In genomic region chr1:215647738-215648137, GRCh38 we compare ENCODE assay signal across 20 cellular contexts.
A peak's percentile ranks its signal among the peaks of the same experiment; 100 is the strongest.
DNase-seq lines count a peak whose midpoint lies in the region; ATAC-seq, FAIRE-seq and TF ChIP-seq lines count a peak whose summit lies in the region.
"Had no signal": no experiment of that assay in that cellular context is flagged by ENCODE, and none has a peak within 500 bp of the region (broad histone marks: within the 10 kb centered on the region; RNA-seq: fewer than 3 reads in every experiment).

No MANE protein-coding gene starts in this region.

- TF ChIP-seq POLR2A in right lobe of liver (IDR thresholded peaks at IDR 0.05) (no peak), GM12891 (IDR thresholded peaks at IDR 0.05; ENCODE audit: low read depth, low read length) (no peak)

- FAIRE-seq in islet of Langerhans (lab: Jason Lieb, UNC) (peak; percentile 85), GM12891 (lab: Jason Lieb, UNC) (no peak)
- FAIRE-seq: A204.1, D721Med, G401.6, GM12892, GM18507, H54 had no signal

- CTCF ChIA-PET in PC-9 (lab: Charles Lee) = no interaction called here

- H2AFZ ChIP-seq in H9 (ENCODE audit: low read length) (peak overlapping the region; percentile 90), PC-9 (0 out of 2 replicates have a peak overlapping the region, but pooled peaks have one; percentile 34)

- H2BK5ac ChIP-seq in H9 (ENCODE audit: insufficient read length, low read length) = no peak overlapping the region

- H3K23me2 ChIP-seq in H9 (ENCODE audit: insufficient read length, low read depth, low read length, poor library complexity, severe bottlenecking) = no peaks in the 10 kb centered on the region

- intact Hi-C loops in PC-9 (cut with micrococcal nuclease; ENCODE audit: unreplicated experiment) (no loop called here), right lobe of liver (cut with DNase I) (no loop called here)

- DNase-seq in H9 (no peak), PC-9 (no peak), right lobe of liver (no peak), NCI-H524 treated with DMSO at 0.1 percent for 48 hours (lab: John Stamatoyannopoulos, UW) (no peak), GM12891 (ENCODE audit: insufficient read length, low spot score) (no peak)
- DNase-seq: ACHN; BE2C; C1 segment of cervical spinal cord; Caco-2; CD4-positive, CD25-positive, alpha-beta regulatory T cell; CD8-positive, alpha-beta memory T cell had no signal

- H2AK5ac ChIP-seq in H9 (ENCODE audit: insufficient read length, low read length) = no peak overlapping the region

- H3K4me3 ChIP-seq in PC-9 = no peak overlapping the region
- no peak overlapping the region for H3K4me3 ChIP-seq in right lobe of liver

- H3K4me1 Mint-ChIP-seq in H9 = peaks cover 45 to 46% of the 10 kb centered on the region in 2 experiments
- H3K4me1 Mint-ChIP-seq: CD4-positive, CD25-positive, alpha-beta regulatory T cell; CD8-positive, alpha-beta memory T cell had no signal

- no peak overlapping the region for H2BK15ac ChIP-seq in H9 (ENCODE audit: low read depth, low read length)

- H4K5ac ChIP-seq in H9 (ENCODE audit: insufficient read length, low read depth, low read length) = no peak overlapping the region

- no peak overlapping the region for H3K18ac ChIP-seq in H9 (ENCODE audit: insufficient read length, low read depth, low read length)

- no peaks in the 10 kb centered on the region for H3K36me3 Mint-ChIP-seq in H9 (ENCODE audit: insufficient read depth in 1 of 3, low read depth in 3 of 3)
- H3K36me3 Mint-ChIP-seq: CD4-positive, CD25-positive, alpha-beta regulatory T cell; CD8-positive, alpha-beta memory T cell had no signal

- no CpG with 5 or more reads among the region's 3 CpGs for WGBS in H9 (ENCODE audit: extremely low coverage, insufficient read length, low lambda C conversion rate)
- WGBS in right lobe of liver (ENCODE audit: insufficient coverage, low coverage, low lambda C conversion rate, missing lambda C conversion rate) = 30% methylated on average over 3 of the region's 3 CpGs

- TF ChIP-seq CTCF in H9 (conservative IDR thresholded peaks at IDR 0.05) (no peak), PC-9 (conservative IDR thresholded peaks at IDR 0.05) (no peak), right lobe of liver (IDR thresholded peaks at IDR 0.05) (no peak)

- H3K27ac ChIP-seq in H9 (ENCODE audit: insufficient read length, low read depth, low read length) (no peak overlapping the region), PC-9 (no peak overlapping the region), right lobe of liver (peak overlapping the region in 2 of 3 donors; percentile 56 to 60)
- H3K27ac ChIP-seq: KMS-11 had no signal

- no peaks in the 10 kb centered on the region for H3K36me3 ChIP-seq in PC-9 (ENCODE audit: low read depth)
- no peaks in the 10 kb centered on the region for H3K36me3 ChIP-seq in right lobe of liver
- H3K36me3 ChIP-seq: BE2C had no signal

- no peak overlapping the region for H3T11ph ChIP-seq in H9 (ENCODE audit: low read length)

- BruUV-seq in PC-9 (replicated peaks; lab: Mats Ljungman, UMichigan) = no TSS peak

- H3K4me3 Mint-ChIP-seq in H9 = no peak overlapping the region
- H3K4me3 Mint-ChIP-seq: CD4-positive, CD25-positive, alpha-beta regulatory T cell; CD8-positive, alpha-beta memory T cell had no signal

- H4K8ac ChIP-seq in H9 (replicated peaks; ENCODE audit: insufficient read length, low read depth, low read length) = no peak overlapping the region

- no peak overlapping the region for H3K14ac ChIP-seq in H9 (ENCODE audit: insufficient read depth, low read length)

- POLR2A ChIA-PET in PC-9 (lab: Charles Lee; ENCODE audit: unreplicated experiment) = interaction anchor here (0.6 to 0.7 kb wide), 2 partner anchors 144 to 1974 kb away, joined by 3 to 4 read pairs; no protein-coding TSS in a partner anchor

- ATAC-seq in right lobe of liver (peak; percentile 39 to 62 (median 44)), HG03432 (IDR thresholded peaks at IDR 0.05; ENCODE audit: unreplicated experiment) (no peak)

- H3K9me3 Mint-ChIP-seq in H9 = no peaks in the 10 kb centered on the region

- no peak overlapping the region for H3K4me2 ChIP-seq in H9 (ENCODE audit: insufficient read depth, insufficient read length, low read length)
- no peak overlapping the region for H3K4me2 ChIP-seq in PC-9
- H3K4me2 ChIP-seq: KMS-11 had no signal

- H3K4me1 ChIP-seq in H9 (ENCODE audit: insufficient read depth, low read length) (peaks cover 13% of the 10 kb centered on the region), PC-9 (replicated peaks; ENCODE audit: insufficient read depth) (no peaks in the 10 kb centered on the region), right lobe of liver (peaks cover 0 to 55% (median 17%) of the 10 kb centered on the region in 4 donors)
- H3K4me1 ChIP-seq: BE2C, Caco-2 had no signal

- no peak overlapping the region for H3K23ac ChIP-seq in H9 (ENCODE audit: insufficient read length, low read depth, low read length)

- no peak overlapping the region for H3K4ac ChIP-seq in H9 (ENCODE audit: low read depth, low read length)

- no peaks in the 10 kb centered on the region for H3K79me1 ChIP-seq in H9 (ENCODE audit: insufficient read depth, low read depth, low read length, poor library complexity, severe bottlenecking)

- H3K27ac Mint-ChIP-seq in H9 = peak overlapping the region in 1 of 3 experiments; percentile 31; a peak in 1 of 7 replicates
- H3K27ac Mint-ChIP-seq: CD4-positive, CD25-positive, alpha-beta regulatory T cell; CD8-positive, alpha-beta memory T cell had no signal

- H2BK20ac ChIP-seq in H9 (ENCODE audit: low read depth, low read length, poor library complexity, severe bottlenecking) = no peak overlapping the region

- H2BK120ac ChIP-seq in H9 (ENCODE audit: low read depth, low read length, poor library complexity, severe bottlenecking) = no peak overlapping the region

- H3K79me2 ChIP-seq in H9 (ENCODE audit: insufficient read depth, low read length) (no peaks in the 10 kb centered on the region), PC-9 (ENCODE audit: low read depth) (no peaks in the 10 kb centered on the region)

- no peaks in the 10 kb centered on the region; the same call in 1 of the 2 replicates for H3K9me2 ChIP-seq in PC-9 (ENCODE audit: insufficient read depth)

- H4K20me1 ChIP-seq in H9 (ENCODE audit: control insufficient read depth, insufficient read depth, insufficient read length) = no peaks in the 10 kb centered on the region
- H4K20me1 ChIP-seq in PC-9 (ENCODE audit: insufficient read depth) = no peaks in the 10 kb centered on the region

- no peak overlapping the region for H2BK12ac ChIP-seq in H9 (ENCODE audit: insufficient read length, low read depth, low read length)

- H3K56ac ChIP-seq in H9 (ENCODE audit: insufficient read length, low read depth, low read length) = no peak overlapping the region

- H3K27me3 Mint-ChIP-seq in H9 (ENCODE audit: low read depth) = no peaks in the 10 kb centered on the region
- H3K27me3 Mint-ChIP-seq: CD4-positive, CD25-positive, alpha-beta regulatory T cell; CD8-positive, alpha-beta memory T cell had no signal

- H3K9me3 ChIP-seq in H9 (ENCODE audit: control insufficient read depth, low read depth, low read length) = no peaks in the 10 kb centered on the region
- no peaks in the 10 kb centered on the region for H3K9me3 ChIP-seq in PC-9 (ENCODE audit: insufficient read depth, low read depth)
- no peaks in the 10 kb centered on the region for H3K9me3 ChIP-seq in right lobe of liver
- H3K9me3 ChIP-seq: BE2C, Caco-2 had no signal

- H3F3A ChIP-seq in PC-9 (ENCODE audit: insufficient read depth, low read depth) = no peaks in the 10 kb centered on the region

- no peak overlapping the region for H3K9ac ChIP-seq in H9 (ENCODE audit: extremely low read depth, insufficient read length, low read length)
- H3K9ac ChIP-seq: KMS-11 had no signal

- no peak overlapping the region for H4K91ac ChIP-seq in H9 (ENCODE audit: insufficient read length, low read depth, low read length)

- H3K27me3 ChIP-seq in H9 (ENCODE audit: insufficient read depth, low read length) (no peaks in the 10 kb centered on the region), PC-9 (ENCODE audit: insufficient read depth, low read depth) (no peaks in the 10 kb centered on the region), right lobe of liver (no peaks in the 10 kb centered on the region)
- H3K27me3 ChIP-seq: BE2C had no signal

TF ChIP-seq in GM12891, 5 proteins besides CTCF, POLR2A, EP300 and RAD21:
- TF ChIP-seq TAF1 (IDR thresholded peaks at IDR 0.05; ENCODE audit: low read depth, low read length) (no peak), PAX5 (IDR thresholded peaks at IDR 0.05; ENCODE audit: insufficient read depth, low read length, severe bottlenecking) (no peak), SPI1 (IDR thresholded peaks at IDR 0.05; ENCODE audit: low read depth, low read length) (no peak), POLR2AphosphoS5 (IDR thresholded peaks at IDR 0.05; ENCODE audit: low read depth, low read length) (no peak), POU2F2 (IDR thresholded peaks at IDR 0.05; ENCODE audit: low read depth, low read length) (no peak)
TF ChIP-seq in GM12891: peak in this region for 0.

Comparison
In these comparisons a context has a peak if more than half of its experiments do, and no peak if none do; other contexts are left out.
1. H3K27ac ChIP-seq: peak in right lobe of liver (2 of 3); none in H9 (single experiment) and PC-9 (single experiment).